30 cellular contexts compared by ENCODE assay signal in the genomic region with DNA sequence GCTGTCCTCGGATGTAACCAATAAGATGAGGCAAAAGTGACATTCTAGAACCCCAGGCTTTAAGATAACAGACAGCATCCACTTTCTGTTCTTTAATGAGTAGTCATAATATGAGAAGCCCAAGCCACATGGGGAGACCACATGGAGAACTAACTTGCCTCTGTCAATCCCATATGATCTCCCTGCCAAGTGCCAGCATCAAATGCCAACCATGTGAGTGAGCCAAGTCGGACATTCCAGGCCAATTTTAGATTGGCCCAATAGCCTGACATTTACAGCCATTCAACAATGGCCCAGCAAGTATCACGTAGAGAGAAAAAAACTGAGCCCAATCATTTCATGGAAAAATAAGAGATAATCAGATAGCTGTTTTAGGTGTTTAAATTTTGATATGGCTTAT.
"Had no signal": no experiment of that assay in that cellular context is flagged by ENCODE, and none has a peak within 500 bp of the region (broad histone marks: within the 10 kb centered on the region; RNA-seq: fewer than 3 reads in every experiment).

No MANE protein-coding gene starts in this region.

- H3K4me3 Mint-ChIP-seq: activated CD4-positive, alpha-beta T cell treated with anti-CD3 and anti-CD28 coated beads, Interleukin-2, amount 10 ng/mL, durations not matched to agents 24 days and 14 days; activated naive CD8-positive, alpha-beta T cell treated with anti-CD3 and anti-CD28 coated beads, Interleukin-2, amount 50 U/mL, for 24 hours; activated T-cell treated with anti-CD3 and anti-CD28 coated beads, Interleukin-2, amount 50 U/mL, for 4 hours; T-helper 1 cell treated with Interleukin-12 subunit alpha and Interleukin-12 subunit beta and Interleukin-4 antibody, amounts not matched to agents 30 μg/mL and 1 μg/mL, for 36 hours had no signal

- ATAC-seq: activated naive CD4-positive, alpha-beta T cell treated with anti-CD3 and anti-CD28 coated beads, Interleukin-2, amount 50 U/mL, for 72 hours; activated naive CD8-positive, alpha-beta T cell treated with anti-CD3 and anti-CD28 coated beads, Interleukin-2, amount 50 U/mL, for 24 hours; activated T-cell treated with anti-CD3 and anti-CD28 coated beads, Interleukin-2, amount 50 U/mL, for 4 hours; body of pancreas; K562; Panc1 had no signal

- H3K27ac ChIP-seq: ascending aorta, body of pancreas, SJSA1 had no signal

- H3K36me3 ChIP-seq: ascending aorta, SJSA1 had no signal

- H3K4me1 ChIP-seq: ascending aorta, body of pancreas, SJSA1 had no signal

- H3K27ac Mint-ChIP-seq: activated CD4-positive, alpha-beta T cell treated with anti-CD3 and anti-CD28 coated beads, Interleukin-2, amount 10 ng/mL, durations not matched to agents 24 days and 14 days; activated naive CD4-positive, alpha-beta T cell treated with anti-CD3 and anti-CD28 coated beads, Interleukin-2, amount 50 U/mL, for 72 hours; activated naive CD8-positive, alpha-beta T cell treated with anti-CD3 and anti-CD28 coated beads, Interleukin-2, amount 50 U/mL, for 24 hours; T-helper 1 cell treated with Interleukin-12 subunit alpha and Interleukin-12 subunit beta and Interleukin-4 antibody, amounts not matched to agents 30 μg/mL and 1 μg/mL, for 36 hours had no signal

- H3K4me1 Mint-ChIP-seq: activated CD4-positive, alpha-beta T cell treated with anti-CD3 and anti-CD28 coated beads, Interleukin-2, amount 10 ng/mL, durations not matched to agents 24 days and 14 days; activated naive CD8-positive, alpha-beta T cell treated with anti-CD3 and anti-CD28 coated beads, Interleukin-2, amount 50 U/mL, for 24 hours had no signal

- H3K9me3 Mint-ChIP-seq: activated CD4-positive, alpha-beta T cell treated with anti-CD3 and anti-CD28 coated beads, Interleukin-2, amount 10 ng/mL, durations not matched to agents 24 days and 14 days had no signal

- H3K27me3 ChIP-seq: ascending aorta, body of pancreas, SJSA1 had no signal

- H3K9me3 ChIP-seq: ascending aorta, body of pancreas had no signal

- H3K27me3 Mint-ChIP-seq: activated CD4-positive, alpha-beta T cell treated with anti-CD3 and anti-CD28 coated beads, Interleukin-2, amount 10 ng/mL, durations not matched to agents 24 days and 14 days; activated naive CD8-positive, alpha-beta T cell treated with anti-CD3 and anti-CD28 coated beads, Interleukin-2, amount 50 U/mL, for 24 hours had no signal

- DNase-seq: activated CD4-positive, alpha-beta T cell treated with anti-CD3 and anti-CD28 coated beads, Interleukin-2, amount 10 ng/mL, durations not matched to agents 24 days and 14 days; activated CD4-positive, alpha-beta T cell treated with anti-CD3 and anti-CD28 coated beads, Interleukin-2, amount 50 U/mL, for 48 hours; activated CD4-positive, CD25-positive, alpha-beta regulatory T cell treated with anti-CD3 and anti-CD28 coated beads, Interleukin-2, amount 50 U/mL, for 72 hours; activated CD8-positive, alpha-beta memory T cell treated with anti-CD3 and anti-CD28 coated beads for 24 hours; activated effector memory CD4-positive, alpha-beta T cell treated with anti-CD3 and anti-CD28 coated beads, Interleukin-2, amount 50 U/mL, for 16 hours; activated naive CD4-positive, alpha-beta T cell treated with Interleukin-2 at 50 U/mL for 16 hours; activated naive CD8-positive, alpha-beta T cell treated with anti-CD3 and anti-CD28 coated beads, Interleukin-2, amount 50 U/mL, for 24 hours; activated T-cell treated with anti-CD3 and anti-CD28 coated beads, Interleukin-2, amount 50 U/mL, for 4 hours; amniotic stem cell; body of pancreas; Karpas-422; NCI-H1092; NCI-H1417 treated with DMSO at 0.1 percent for 48 hours; NCI-H1694; NCI-H2029; NCI-H2107; NCI-H2171 treated with DMSO at 0.1 percent for 48 hours; NCI-H226; NCI-H510A treated with DMSO at 0.1 percent for 48 hours; NCI-H69; NK-92 treated with Interleukin-12 subunit alpha and Interleukin-12 subunit beta, amount 100 ng/mL, for 24 hours; OCI-M1; RPMI8226; SHP77 had no signal

- H3K4me3 ChIP-seq: ascending aorta, body of pancreas, K562, SJSA1 had no signal
